ENCODE assay signal across 9 cellular contexts in the genomic region with DNA sequence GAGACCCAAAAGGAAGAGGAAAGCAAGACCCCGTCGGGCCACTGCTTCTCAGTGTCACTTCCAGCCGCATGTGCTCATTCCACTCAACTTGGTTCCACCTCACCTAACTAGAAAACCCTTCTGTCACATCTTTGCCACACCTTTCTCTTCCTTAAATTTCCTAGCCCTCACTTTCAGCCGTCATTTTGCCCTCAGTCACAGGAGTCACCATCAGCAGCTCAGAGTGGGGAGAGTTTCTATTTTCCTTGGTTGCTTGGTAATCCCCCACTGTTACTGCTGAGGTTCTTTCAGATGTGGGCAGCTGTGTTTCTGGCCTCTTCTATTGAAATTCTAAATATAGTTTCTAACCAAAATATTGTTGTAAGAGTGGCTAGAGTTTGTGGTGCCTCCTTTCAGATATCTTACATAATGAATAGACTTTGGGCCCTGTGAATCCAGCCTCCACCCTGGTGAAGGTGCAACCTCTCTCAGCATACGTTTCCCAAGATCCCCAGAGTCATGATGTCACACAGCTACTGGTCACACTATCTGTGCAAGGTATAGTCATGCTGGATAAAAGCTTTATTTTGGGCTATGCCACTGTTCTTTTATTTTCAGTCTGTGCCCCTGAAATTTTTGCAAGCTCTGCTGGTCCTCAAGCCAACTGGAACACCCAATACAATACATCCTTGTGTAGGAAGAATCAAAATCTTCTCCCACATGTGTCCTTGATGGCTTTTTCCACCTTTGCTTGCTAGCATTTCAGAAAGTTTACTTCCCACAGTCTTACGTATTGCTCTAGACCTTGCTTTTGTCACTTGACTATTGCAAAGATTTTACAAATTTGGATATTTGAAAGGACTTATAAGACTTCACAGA. TPM values are rescaled to one million over a fixed set of nuclear protein-coding genes. Genes with fewer than 3 reads are reported as not detected.
DNase-seq lines count a peak whose midpoint lies in the region; ATAC-seq and TF ChIP-seq lines count a peak whose summit lies in the region.
"Had no signal": no experiment of that assay in that cellular context is flagged by ENCODE, and none has a peak within 500 bp of the region (broad histone marks: within the 10 kb centered on the region; RNA-seq: fewer than 3 reads in every experiment).

No MANE protein-coding gene starts in this region.

- peak; percentile 57 for ATAC-seq in HG02678 (IDR thresholded peaks at IDR 0.05; ENCODE audit: unreplicated experiment)
- ATAC-seq in stimulated activated memory B cell treated with anti-CD40 and anti-IgM and Interleukin-4, amounts not matched to agents 10 μg/mL and 1 μg/mL and 100 μg/mL, for 72 hours, result peak; percentile 45

- intact Hi-C loops in activated CD4-positive, alpha-beta T cell treated with anti-CD3 and anti-CD28 coated beads, Interleukin-2, amount 10 ng/mL, durations not matched to agents 24 days and 14 days (cut with micrococcal nuclease), result no loop called here

- H3K27me3 Mint-ChIP-seq in activated CD4-positive, alpha-beta T cell treated with anti-CD3 and anti-CD28 coated beads, Interleukin-2, amount 10 ng/mL, durations not matched to agents 24 days and 14 days, result no peaks in the 10 kb centered on the region
- H3K27me3 Mint-ChIP-seq in stimulated activated memory B cell treated with anti-CD40 and anti-IgM and Interleukin-4, amounts not matched to agents 10 μg/mL and 1 μg/mL and 100 μg/mL, for 72 hours, result no peaks in the 10 kb centered on the region
- H3K27me3 Mint-ChIP-seq in glutamatergic neuron (ENCODE audit: unreplicated experiment), result no peaks in the 10 kb centered on the region
- H3K27me3 Mint-ChIP-seq: IgD-negative memory B cell had no signal

- no peak for TF ChIP-seq CTCF in glutamatergic neuron (IDR thresholded peaks at IDR 0.05; ENCODE audit: partially characterized antibody, unreplicated experiment)

- no peaks in the 10 kb centered on the region for H3K9me3 Mint-ChIP-seq in activated CD4-positive, alpha-beta T cell treated with anti-CD3 and anti-CD28 coated beads, Interleukin-2, amount 10 ng/mL, durations not matched to agents 24 days and 14 days
- H3K9me3 Mint-ChIP-seq in stimulated activated memory B cell treated with anti-CD40 and anti-IgM and Interleukin-4, amounts not matched to agents 10 μg/mL and 1 μg/mL and 100 μg/mL, for 72 hours, result no peaks in the 10 kb centered on the region
- no peaks in the 10 kb centered on the region for H3K9me3 Mint-ChIP-seq in glutamatergic neuron (ENCODE audit: unreplicated experiment)

- no peak overlapping the region for H3K4me3 Mint-ChIP-seq in activated CD4-positive, alpha-beta T cell treated with anti-CD3 and anti-CD28 coated beads, Interleukin-2, amount 10 ng/mL, durations not matched to agents 24 days and 14 days
- no peak overlapping the region for H3K4me3 Mint-ChIP-seq in stimulated activated memory B cell treated with anti-CD40 and anti-IgM and Interleukin-4, amounts not matched to agents 10 μg/mL and 1 μg/mL and 100 μg/mL, for 72 hours
- no peak overlapping the region for H3K4me3 Mint-ChIP-seq in glutamatergic neuron (ENCODE audit: unreplicated experiment)

- peaks cover 27% of the 10 kb centered on the region for H3K4me1 Mint-ChIP-seq in activated CD4-positive, alpha-beta T cell treated with anti-CD3 and anti-CD28 coated beads, Interleukin-2, amount 10 ng/mL, durations not matched to agents 24 days and 14 days
- H3K4me1 Mint-ChIP-seq in stimulated activated memory B cell treated with anti-CD40 and anti-IgM and Interleukin-4, amounts not matched to agents 10 μg/mL and 1 μg/mL and 100 μg/mL, for 72 hours, result peaks cover 37% of the 10 kb centered on the region
- H3K4me1 Mint-ChIP-seq in glutamatergic neuron (ENCODE audit: low read depth, unreplicated experiment), result no peaks in the 10 kb centered on the region

- H3K27ac Mint-ChIP-seq in activated CD4-positive, alpha-beta T cell treated with anti-CD3 and anti-CD28 coated beads, Interleukin-2, amount 10 ng/mL, durations not matched to agents 24 days and 14 days, result peak overlapping the region; percentile 25
- peak overlapping the region; percentile 74 for H3K27ac Mint-ChIP-seq in stimulated activated memory B cell treated with anti-CD40 and anti-IgM and Interleukin-4, amounts not matched to agents 10 μg/mL and 1 μg/mL and 100 μg/mL, for 72 hours
- H3K27ac Mint-ChIP-seq in glutamatergic neuron (ENCODE audit: unreplicated experiment), result no peak overlapping the region

- peak; percentile 66 for DNase-seq in activated CD4-positive, alpha-beta T cell treated with anti-CD3 and anti-CD28 coated beads, Interleukin-2, amount 10 ng/mL, durations not matched to agents 24 days and 14 days
- DNase-seq in activated CD4-positive, alpha-beta T cell treated with anti-CD3 and anti-CD28 coated beads for 48 hours, result no peak
- peak; percentile 14 for DNase-seq in activated CD8-positive, alpha-beta memory T cell treated with anti-CD3 and anti-CD28 coated beads, Interleukin-2, amount 50 U/mL, for 4 hours
- no peak for DNase-seq in glutamatergic neuron
- no peak for DNase-seq in NCI-H1436 treated with DMSO at 0.1 percent for 48 hours (lab: John Stamatoyannopoulos, UW)
- no peak for DNase-seq in ureter (ENCODE audit: low spot score)

- peaks cover 23% of the 10 kb centered on the region for H3K36me3 Mint-ChIP-seq in activated CD4-positive, alpha-beta T cell treated with anti-CD3 and anti-CD28 coated beads, Interleukin-2, amount 10 ng/mL, durations not matched to agents 24 days and 14 days (ENCODE audit: low read depth)
- H3K36me3 Mint-ChIP-seq in stimulated activated memory B cell treated with anti-CD40 and anti-IgM and Interleukin-4, amounts not matched to agents 10 μg/mL and 1 μg/mL and 100 μg/mL, for 72 hours, result peaks cover 38% of the 10 kb centered on the region
- H3K36me3 Mint-ChIP-seq in glutamatergic neuron (ENCODE audit: unreplicated experiment), result no peaks in the 10 kb centered on the region

RNA-seq across cellular contexts. Expression of gene AGBL3, which starts 9.2 kb away (rescaled TPM):
- 2.0 and 3.4 TPM in 2 replicates for total RNA-seq in activated CD4-positive, alpha-beta T cell treated with anti-CD3 and anti-CD28 coated beads, Interleukin-2, amount 10 ng/mL, durations not matched to agents 24 days and 14 days
- total RNA-seq in glutamatergic neuron (ENCODE audit: unreplicated experiment) (2.3 TPM), ureter (3.9 TPM)

Comparison
In these comparisons a context has a peak if more than half of its experiments do, and no peak if none do; other contexts are left out.
1. DNase-seq: peak in activated CD4-positive, alpha-beta T cell treated with anti-CD3 and anti-CD28 coated beads, Interleukin-2, amount 10 ng/mL, durations not matched to agents 24 days and 14 days (single experiment) and activated CD8-positive, alpha-beta memory T cell treated with anti-CD3 and anti-CD28 coated beads, Interleukin-2, amount 50 U/mL, for 4 hours (single experiment); none in activated CD4-positive, alpha-beta T cell treated with anti-CD3 and anti-CD28 coated beads for 48 hours (single experiment), glutamatergic neuron (single experiment), NCI-H1436 treated with DMSO at 0.1 percent for 48 hours (single experiment) and ureter (single experiment).